Comparison of ENCODE assay signal across 9 cellular contexts in genomic region chr11:86571273-86571948, GRCh38.
A peak's percentile ranks its signal among the peaks of the same experiment; 100 is the strongest.
DNase-seq lines count a peak whose midpoint lies in the region; ATAC-seq, FAIRE-seq and TF ChIP-seq lines count a peak whose summit lies in the region.
"Had no signal": no experiment of that assay in that cellular context is flagged by ENCODE, and none has a peak within 500 bp of the region (broad histone marks: within the 10 kb centered on the region; RNA-seq: fewer than 3 reads in every experiment).

No MANE protein-coding gene starts in this region.

- FAIRE-seq in D721Med (lab: Jason Lieb, UNC) = no peak
- FAIRE-seq: small intestine had no signal

- H3K9me3 ChIP-seq in WERI-Rb-1 (ENCODE audit: severe bottlenecking) = no peaks in the 10 kb centered on the region
- H3K9me3 ChIP-seq in esophagus squamous epithelium = no peaks in the 10 kb centered on the region

- H3K36me3 ChIP-seq in WERI-Rb-1 (no peaks in the 10 kb centered on the region), esophagus squamous epithelium (no peaks in the 10 kb centered on the region)

- no peaks in the 10 kb centered on the region for H3K27me3 ChIP-seq in HL-60 (ENCODE audit: insufficient read depth, poor library complexity, severe bottlenecking)
- no peaks in the 10 kb centered on the region for H3K27me3 ChIP-seq in WERI-Rb-1 (ENCODE audit: insufficient read depth, low read depth, severe bottlenecking)
- peaks cover 0 to 50% (median 0%) of the 10 kb centered on the region in 4 donors for H3K27me3 ChIP-seq in esophagus squamous epithelium

- intact Hi-C loops in esophagus squamous epithelium (cut with DNase I) = no loop called here

- 84 to 97% methylated on average over 4 to 5 of the region's 5 CpGs for WGBS in esophagus squamous epithelium, 2 donors

- no peak overlapping the region for H3K4me3 ChIP-seq in HL-60 (replicated peaks; ENCODE audit: insufficient read depth, low read length)
- no peak overlapping the region for H3K4me3 ChIP-seq in WERI-Rb-1 (ENCODE audit: low read depth, low read length)
- H3K4me3 ChIP-seq in esophagus squamous epithelium = no peak overlapping the region

- H3K4me1 ChIP-seq in esophagus squamous epithelium = peaks cover 0 to 12% (median 0%) of the 10 kb centered on the region in 3 donors

- DNase-seq in D721Med (ENCODE audit: insufficient read length, low spot score) = no peak
- no peak for DNase-seq in HL-60 (ENCODE audit: low read depth in 1 of 2, low spot score in 1 of 2)
- DNase-seq in WERI-Rb-1 = peak; percentile 81
- peak; percentile 70 for DNase-seq in left kidney (ENCODE audit: low read depth, low spot score)
- no peak for DNase-seq in T-helper 2 cell
- no peak for DNase-seq in esophagus squamous epithelium (lab: John Stamatoyannopoulos, UW)
- no peak for DNase-seq in activated gamma-delta T cell treated with Interleukin-2 at 50 U/mL for 16 hours
- DNase-seq: small intestine had no signal

- peak; percentile 33 for TF ChIP-seq CTCF in D721Med (IDR thresholded peaks at IDR 0.05; ENCODE audit: insufficient read depth, missing control alignments)
- peak; percentile 3 for TF ChIP-seq CTCF in HL-60 (IDR thresholded peaks at IDR 0.05; ENCODE audit: insufficient read depth, low read length)
- TF ChIP-seq CTCF in WERI-Rb-1 (IDR thresholded peaks at IDR 0.05; ENCODE audit: low read depth, low read length) = peak; percentile 81
- peak in 2 of 6 experiments; percentile 18 to 49 for TF ChIP-seq CTCF in esophagus squamous epithelium (IDR thresholded peaks at IDR 0.05)

- no peak for TF ChIP-seq POLR2A in esophagus squamous epithelium (IDR thresholded peaks at IDR 0.05)

- H3K27ac ChIP-seq in HL-60 (replicated peaks) (no peak overlapping the region), WERI-Rb-1 (no peak overlapping the region), esophagus squamous epithelium (no peak overlapping the region)

- ATAC-seq in HG02623 (IDR thresholded peaks at IDR 0.05; ENCODE audit: unreplicated experiment) = no peak

Comparison
In these comparisons a context has a peak if more than half of its experiments do, and no peak if none do; other contexts are left out.
1. DNase-seq: peak in WERI-Rb-1 (single experiment) and left kidney (single experiment); none in D721Med (single experiment), HL-60 (0 of 2), T-helper 2 cell (0 of 5), esophagus squamous epithelium (single experiment) and activated gamma-delta T cell treated with Interleukin-2 at 50 U/mL for 16 hours (single experiment).